Comparison of ENCODE assay signal across 14 cellular contexts in genomic region chr6:103672169-103672568, GRCh38.
DNase-seq lines count a peak whose midpoint lies in the region; ATAC-seq and TF ChIP-seq lines count a peak whose summit lies in the region.
"Had no signal": no experiment of that assay in that cellular context is flagged by ENCODE, and none has a peak within 500 bp of the region (broad histone marks: within the 10 kb centered on the region; RNA-seq: fewer than 3 reads in every experiment).

No MANE protein-coding gene starts in this region.

- H3K4me3 ChIP-seq in SK-N-SH (ENCODE audit: low read depth in 2 of 2, low read length in 1 of 2) (no peak overlapping the region), OCI-LY3 (ENCODE audit: low read length) (no peak overlapping the region), choroid plexus epithelial cell (ENCODE audit: low read depth, low read length) (no peak overlapping the region), ovary (no peak overlapping the region)
- H3K4me3 ChIP-seq: skin epidermis had no signal

- TF ChIP-seq RAD21 in SK-N-SH (IDR thresholded peaks at IDR 0.05; ENCODE audit: low read length), result no peak

- no peak overlapping the region for H2AFZ ChIP-seq in SK-N-SH (ENCODE audit: low read depth)
- no peak overlapping the region for H2AFZ ChIP-seq in OCI-LY3 (ENCODE audit: low read depth, low read length)

- no peaks in the 10 kb centered on the region for H3K27me3 ChIP-seq in SK-N-SH (ENCODE audit: insufficient read depth)
- H3K27me3 ChIP-seq in OCI-LY3 (ENCODE audit: low read depth, low read length), result no peaks in the 10 kb centered on the region
- no peaks in the 10 kb centered on the region for H3K27me3 ChIP-seq in ovary

- H3K79me2 ChIP-seq in SK-N-SH (ENCODE audit: insufficient read depth) (no peaks in the 10 kb centered on the region), OCI-LY3 (ENCODE audit: low read length) (no peaks in the 10 kb centered on the region)

- no peaks in the 10 kb centered on the region for H3K9me3 ChIP-seq in SK-N-SH
- H3K9me3 ChIP-seq in OCI-LY3 (ENCODE audit: insufficient read depth, low read length), result no peaks in the 10 kb centered on the region
- H3K9me3 ChIP-seq in ovary, result no peaks in the 10 kb centered on the region

- no peak overlapping the region for H3K4me3 Mint-ChIP-seq in type B pancreatic cell
- H3K4me3 Mint-ChIP-seq: activated CD4-positive, alpha-beta memory T cell treated with anti-CD3 and anti-CD28 coated beads, Interleukin-2, amount 10 ng/mL, durations not matched to agents 7 days and 5 days had no signal

- H3K36me3 ChIP-seq in SK-N-SH (replicated peaks in 1 of 2; ENCODE audit: control insufficient read depth in 1 of 2, insufficient read depth in 2 of 2, low read length in 1 of 2) (no peaks in the 10 kb centered on the region), OCI-LY3 (replicated peaks; ENCODE audit: low read depth, low read length) (no peaks in the 10 kb centered on the region), ovary (no peaks in the 10 kb centered on the region)

- ATAC-seq in SK-N-SH treated with all-trans-retinoic acid at 6 μM for 48 hours (no peak), GM21423 (IDR thresholded peaks at IDR 0.05; ENCODE audit: unreplicated experiment) (no peak)

- H3K9ac ChIP-seq in SK-N-SH, result no peak overlapping the region
- no peak overlapping the region for H3K9ac ChIP-seq in OCI-LY3 (ENCODE audit: low read length)

- TF ChIP-seq CTCF in SK-N-SH (IDR thresholded peaks at IDR 0.05), result peak; percentile 30; the same call in 1 of the 2 replicates
- peak; percentile 26; the same call in 1 of the 2 replicates for TF ChIP-seq CTCF in OCI-LY3 (IDR thresholded peaks at IDR 0.05; ENCODE audit: low read depth, low read length)
- TF ChIP-seq CTCF in choroid plexus epithelial cell (conservative IDR thresholded peaks at IDR 0.05; ENCODE audit: low read depth, low read length), result no peak
- peak; percentile 58 for TF ChIP-seq CTCF in type B pancreatic cell (conservative IDR thresholded peaks at IDR 0.05)
- TF ChIP-seq CTCF in ovary (IDR thresholded peaks at IDR 0.05), result no peak

- no peaks in the 10 kb centered on the region for H3K4me1 Mint-ChIP-seq in type B pancreatic cell (ENCODE audit: unreplicated experiment)
- H3K4me1 Mint-ChIP-seq: activated CD4-positive, alpha-beta memory T cell treated with anti-CD3 and anti-CD28 coated beads, Interleukin-2, amount 10 ng/mL, durations not matched to agents 7 days and 5 days had no signal

- H3K27ac ChIP-seq in SK-N-SH (ENCODE audit: low read depth in 2 of 2, low read length in 1 of 2), result no peak overlapping the region
- no peak overlapping the region for H3K27ac ChIP-seq in OCI-LY3 (ENCODE audit: low read length)
- no peak overlapping the region for H3K27ac ChIP-seq in ovary
- H3K27ac ChIP-seq: skin epidermis had no signal

- H3K4me2 ChIP-seq in SK-N-SH, result no peak overlapping the region
- no peak overlapping the region for H3K4me2 ChIP-seq in OCI-LY3 (ENCODE audit: low read length)

- intact Hi-C loops in ovary (cut with DNase I), result no loop called here

- no peaks in the 10 kb centered on the region for H3K36me3 Mint-ChIP-seq in type B pancreatic cell

- DNase-seq in SK-N-SH (no peak), choroid plexus epithelial cell (ENCODE audit: low read depth) (peak; percentile 27), type B pancreatic cell (ENCODE audit: extremely low spot score, unreplicated experiment) (no peak), iPS-NIHi11 (ENCODE audit: low spot score) (no peak), ovary (no peak)
- DNase-seq: activated CD4-positive, alpha-beta memory T cell treated with anti-CD3 and anti-CD28 coated beads, Interleukin-2, amount 10 ng/mL, durations not matched to agents 7 days and 5 days; activated naive CD4-positive, alpha-beta T cell treated with anti-CD3 and anti-CD28 coated beads, Interleukin-2, amount 50 U/mL, for 16 hours; effector memory CD4-positive, alpha-beta T cell; NCI-H146; SHP77 treated with DMSO at 0.1 percent for 48 hours had no signal

- H3K27me3 Mint-ChIP-seq in type B pancreatic cell, result no peaks in the 10 kb centered on the region
- H3K27me3 Mint-ChIP-seq: activated CD4-positive, alpha-beta memory T cell treated with anti-CD3 and anti-CD28 coated beads, Interleukin-2, amount 10 ng/mL, durations not matched to agents 7 days and 5 days had no signal

- CTCF ChIA-PET in SK-N-SH (lab: Yijun Ruan, JAX), result no interaction called here

- no peak for TF ChIP-seq POLR2A in ovary (IDR thresholded peaks at IDR 0.05)

- no peak for TF ChIP-seq EP300 in SK-N-SH (IDR thresholded peaks at IDR 0.05; ENCODE audit: borderline replicate concordance in 1 of 2, low read depth in 1 of 2, low read length in 1 of 2)
- no peak for TF ChIP-seq EP300 in ovary (IDR thresholded peaks at IDR 0.05)

- no peaks in the 10 kb centered on the region for H3F3A ChIP-seq in SK-N-SH (replicated peaks; ENCODE audit: insufficient read depth)

- POLR2A ChIA-PET in SK-N-SH (lab: Yijun Ruan, JAX), result no interaction called here

- peaks cover 5% of the 10 kb centered on the region for H3K9me3 Mint-ChIP-seq in type B pancreatic cell
- H3K9me3 Mint-ChIP-seq: activated CD4-positive, alpha-beta memory T cell treated with anti-CD3 and anti-CD28 coated beads, Interleukin-2, amount 10 ng/mL, durations not matched to agents 7 days and 5 days had no signal

- no peaks in the 10 kb centered on the region for H3K4me1 ChIP-seq in SK-N-SH (ENCODE audit: control insufficient read depth in 1 of 2, insufficient read depth in 2 of 2, low read depth in 1 of 2, low read length in 1 of 2)
- no peaks in the 10 kb centered on the region for H3K4me1 ChIP-seq in OCI-LY3 (ENCODE audit: low read length)
- H3K4me1 ChIP-seq in ovary (ENCODE audit: insufficient read depth), result no peaks in the 10 kb centered on the region

- H3K27ac Mint-ChIP-seq in type B pancreatic cell, result no peak overlapping the region
- H3K27ac Mint-ChIP-seq: activated CD4-positive, alpha-beta memory T cell treated with anti-CD3 and anti-CD28 coated beads, Interleukin-2, amount 10 ng/mL, durations not matched to agents 7 days and 5 days had no signal

- WGBS in SK-N-SH (ENCODE audit: low lambda C conversion rate), result 47% methylated on average over 1 of the region's 1 CpG
- WGBS in ovary, 3 donors, result 44 to 69% (median 48%) methylated on average over 1 of the region's 1 CpG

- H4K20me1 ChIP-seq in SK-N-SH (ENCODE audit: insufficient read depth) (no peaks in the 10 kb centered on the region), OCI-LY3 (ENCODE audit: insufficient read depth, low read length) (no peaks in the 10 kb centered on the region)

- no peaks in the 10 kb centered on the region for H3K9me2 ChIP-seq in SK-N-SH

TF ChIP-seq in SK-N-SH, 30 proteins besides CTCF, POLR2A, EP300 and RAD21 (continues in another document):
- TF ChIP-seq MXI1 (IDR thresholded peaks at IDR 0.05; ENCODE audit: low read depth, low read length), result no peak
- TF ChIP-seq RCOR1 (IDR thresholded peaks at IDR 0.05; ENCODE audit: low read length), result no peak
- no peak for TF ChIP-seq NRF1 (IDR thresholded peaks at IDR 0.05; ENCODE audit: low read depth, low read length)

TF ChIP-seq in SK-N-SH treated with all-trans-retinoic acid at 6 μM for 48 hours, 23 proteins besides CTCF, POLR2A, EP300 and RAD21 (continues in another document):
- TF ChIP-seq, protein P1, sequence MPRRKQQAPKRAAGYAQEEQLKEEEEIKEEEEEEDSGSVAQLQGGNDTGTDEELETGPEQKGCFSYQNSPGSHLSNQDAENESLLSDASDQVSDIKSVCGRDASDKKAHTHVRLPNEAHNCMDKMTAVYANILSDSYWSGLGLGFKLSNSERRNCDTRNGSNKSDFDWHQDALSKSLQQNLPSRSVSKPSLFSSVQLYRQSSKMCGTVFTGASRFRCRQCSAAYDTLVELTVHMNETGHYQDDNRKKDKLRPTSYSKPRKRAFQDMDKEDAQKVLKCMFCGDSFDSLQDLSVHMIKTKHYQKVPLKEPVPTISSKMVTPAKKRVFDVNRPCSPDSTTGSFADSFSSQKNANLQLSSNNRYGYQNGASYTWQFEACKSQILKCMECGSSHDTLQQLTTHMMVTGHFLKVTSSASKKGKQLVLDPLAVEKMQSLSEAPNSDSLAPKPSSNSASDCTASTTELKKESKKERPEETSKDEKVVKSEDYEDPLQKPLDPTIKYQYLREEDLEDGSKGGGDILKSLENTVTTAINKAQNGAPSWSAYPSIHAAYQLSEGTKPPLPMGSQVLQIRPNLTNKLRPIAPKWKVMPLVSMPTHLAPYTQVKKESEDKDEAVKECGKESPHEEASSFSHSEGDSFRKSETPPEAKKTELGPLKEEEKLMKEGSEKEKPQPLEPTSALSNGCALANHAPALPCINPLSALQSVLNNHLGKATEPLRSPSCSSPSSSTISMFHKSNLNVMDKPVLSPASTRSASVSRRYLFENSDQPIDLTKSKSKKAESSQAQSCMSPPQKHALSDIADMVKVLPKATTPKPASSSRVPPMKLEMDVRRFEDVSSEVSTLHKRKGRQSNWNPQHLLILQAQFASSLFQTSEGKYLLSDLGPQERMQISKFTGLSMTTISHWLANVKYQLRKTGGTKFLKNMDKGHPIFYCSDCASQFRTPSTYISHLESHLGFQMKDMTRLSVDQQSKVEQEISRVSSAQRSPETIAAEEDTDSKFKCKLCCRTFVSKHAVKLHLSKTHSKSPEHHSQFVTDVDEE (CRISPR knock-in tag; IDR thresholded peaks at IDR 0.05), result no peak
- TF ChIP-seq ZNF70 (CRISPR knock-in tag; IDR thresholded peaks at IDR 0.05), result no peak
- no peak for TF ChIP-seq PPARA (CRISPR knock-in tag; IDR thresholded peaks at IDR 0.05; ENCODE audit: borderline replicate concordance)
- no peak for TF ChIP-seq ISL1 (CRISPR knock-in tag; IDR thresholded peaks at IDR 0.05)
- no peak for TF ChIP-seq ARNTL (CRISPR knock-in tag; IDR thresholded peaks at IDR 0.05; ENCODE audit: borderline replicate concordance, low read depth)
- TF ChIP-seq ZFP3 (CRISPR knock-in tag; IDR thresholded peaks at IDR 0.05), result no peak
- TF ChIP-seq, protein P2, sequence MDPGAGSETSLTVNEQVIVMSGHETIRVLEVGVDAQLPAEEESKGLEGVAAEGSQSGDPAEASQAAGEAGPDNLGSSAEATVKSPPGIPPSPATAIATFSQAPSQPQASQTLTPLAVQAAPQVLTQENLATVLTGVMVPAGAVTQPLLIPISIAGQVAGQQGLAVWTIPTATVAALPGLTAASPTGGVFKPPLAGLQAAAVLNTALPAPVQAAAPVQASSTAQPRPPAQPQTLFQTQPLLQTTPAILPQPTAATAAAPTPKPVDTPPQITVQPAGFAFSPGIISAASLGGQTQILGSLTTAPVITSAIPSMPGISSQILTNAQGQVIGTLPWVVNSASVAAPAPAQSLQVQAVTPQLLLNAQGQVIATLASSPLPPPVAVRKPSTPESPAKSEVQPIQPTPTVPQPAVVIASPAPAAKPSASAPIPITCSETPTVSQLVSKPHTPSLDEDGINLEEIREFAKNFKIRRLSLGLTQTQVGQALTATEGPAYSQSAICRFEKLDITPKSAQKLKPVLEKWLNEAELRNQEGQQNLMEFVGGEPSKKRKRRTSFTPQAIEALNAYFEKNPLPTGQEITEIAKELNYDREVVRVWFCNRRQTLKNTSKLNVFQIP (CRISPR knock-in tag; IDR thresholded peaks at IDR 0.05; ENCODE audit: borderline replicate concordance, low read depth), result no peak
- TF ChIP-seq ESRRG (CRISPR knock-in tag; IDR thresholded peaks at IDR 0.05), result no peak
- TF ChIP-seq OSR1 (CRISPR knock-in tag; IDR thresholded peaks at IDR 0.05), result no peak
- no peak for TF ChIP-seq ZC3H10 (CRISPR knock-in tag; IDR thresholded peaks at IDR 0.05)

Comparison
In these comparisons a context has a peak if more than half of its experiments do, and no peak if none do; other contexts are left out.
1. CTCF ChIP-seq: peak in SK-N-SH (single experiment), OCI-LY3 (single experiment) and type B pancreatic cell (single experiment); none in choroid plexus epithelial cell (single experiment) and ovary (0 of 3).